In the genomic region with DNA sequence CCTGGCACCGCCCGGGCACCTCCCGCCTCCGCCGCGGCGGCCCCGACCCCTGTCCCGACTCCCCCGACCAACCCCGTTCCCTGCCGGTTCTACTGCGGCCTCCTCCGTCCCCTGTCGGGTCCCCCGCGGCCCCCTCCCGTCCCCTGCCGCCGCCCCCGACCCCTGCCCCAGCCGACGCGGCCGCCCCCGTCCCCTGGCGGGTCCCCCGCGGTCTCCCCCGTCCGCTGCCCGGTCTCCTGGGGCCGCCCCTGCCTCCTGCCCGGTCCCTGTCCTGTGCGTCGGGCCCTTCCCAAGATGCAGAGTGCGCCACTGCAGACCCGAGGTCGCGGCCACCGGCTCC, we compare ENCODE assay signal across 8 cellular contexts. TPM values are rescaled to one million over a fixed set of nuclear protein-coding genes. Genes with fewer than 3 reads are reported as not detected.
DNase-seq lines count a peak whose midpoint lies in the region; ATAC-seq and TF ChIP-seq lines count a peak whose summit lies in the region.
"Not testable (repeated sequence)": the region's sequence is repeated elsewhere in the genome, so short reads cannot be mapped to it uniquely, and the experiment has no call there.

No MANE protein-coding gene starts in this region.

- TF ChIP-seq CTCF in GM12865 (IDR thresholded peaks at IDR 0.05; ENCODE audit: insufficient read depth, low read depth, low read length, missing control alignments); WI38 (IDR thresholded peaks at IDR 0.05; ENCODE audit: low read depth, low read length); brain (conservative IDR thresholded peaks at IDR 0.05); fibroblast of mammary gland (conservative IDR thresholded peaks at IDR 0.05; ENCODE audit: control insufficient read depth, insufficient read depth, low read depth, low read length); retinal pigment epithelial cell (conservative IDR thresholded peaks at IDR 0.05; ENCODE audit: low read depth, low read length); vagina (IDR thresholded peaks at IDR 0.05): not testable (repeated sequence)

- under 1% methylated on average over 41 of the region's 41 CpGs for WGBS in HUES64

- H3K4me1 ChIP-seq in HUES64 (ENCODE audit: insufficient read depth, low read length) = not testable (repeated sequence)
- H3K4me1 ChIP-seq in vagina = peaks cover 27% of the 10 kb centered on the region

- peak overlapping the region; percentile 74 for H3K4me3 ChIP-seq in GM12865 (ENCODE audit: low read depth, low read length)
- H3K4me3 ChIP-seq in HUES64 (ENCODE audit: low read length) = peak overlapping the region; percentile 91
- H3K4me3 ChIP-seq in WI38 (ENCODE audit: low read depth, low read length) = peak overlapping the region; percentile 84
- H3K4me3 ChIP-seq in fibroblast of mammary gland (ENCODE audit: control insufficient read depth, low read depth, low read length) = peak overlapping the region; percentile 60
- H3K4me3 ChIP-seq in retinal pigment epithelial cell (ENCODE audit: low read length) = peak overlapping the region; percentile 61
- H3K4me3 ChIP-seq in vagina = peak overlapping the region; percentile 75 to 96

- not testable (repeated sequence) for H3K27me3 ChIP-seq in HUES64 (ENCODE audit: insufficient read depth, low read length); vagina

- H3K27ac Mint-ChIP-seq in brain = peak overlapping the region in 1 of 5 experiments; percentile 86
- peak overlapping the region; percentile 94 for H3K27ac Mint-ChIP-seq in memory B cell

- intact Hi-C loops in vagina (cut with DNase I) = loop anchor here (2.0 kb wide), 1 partner anchor 53 kb away; the partner anchor contains the start of genes CCDC127 and SDHA

- peaks cover 35% of the 10 kb centered on the region for H3K4me1 Mint-ChIP-seq in brain
- H3K4me1 Mint-ChIP-seq in memory B cell = peaks cover 27% of the 10 kb centered on the region

- H3K9me3 Mint-ChIP-seq in brain, memory B cell: not testable (repeated sequence)

- H3K36me3 ChIP-seq in HUES64 (ENCODE audit: insufficient read depth, low read length) = peaks cover 30% of the 10 kb centered on the region
- not testable (repeated sequence) for H3K36me3 ChIP-seq in vagina

- not testable (repeated sequence) for H3K27ac ChIP-seq in HUES64 (ENCODE audit: low read depth, low read length)
- H3K27ac ChIP-seq in vagina = peak overlapping the region; percentile 85

- H3K9ac ChIP-seq in HUES64 (ENCODE audit: low read depth, low read length) = peak overlapping the region; percentile 76

- peaks cover 29% of the 10 kb centered on the region for H3K36me3 Mint-ChIP-seq in brain
- H3K36me3 Mint-ChIP-seq in memory B cell = not testable (repeated sequence)

- TF ChIP-seq POLR2A in vagina (IDR thresholded peaks at IDR 0.05) = not testable (repeated sequence)

- not testable (repeated sequence) for H3K9me3 ChIP-seq in HUES64 (ENCODE audit: insufficient read depth, low read depth, low read length); vagina

- not testable (repeated sequence) for DNase-seq in GM12865 (ENCODE audit: low read depth); fibroblast of mammary gland (ENCODE audit: low read depth); memory B cell (ENCODE audit: low spot score in 2 of 2); retinal pigment epithelial cell (ENCODE audit: low read depth); vagina (ENCODE audit: extremely low spot score in 2 of 2)

- ATAC-seq in memory B cell (ENCODE audit: low read depth) = peak; percentile 2

- H3K4me3 Mint-ChIP-seq in brain (peak overlapping the region; percentile 70 to 96 (median 92)), memory B cell (peak overlapping the region; percentile 98)

- not testable (repeated sequence) for H3K27me3 Mint-ChIP-seq in brain, memory B cell

RNA-seq across cellular contexts. Expression of gene PDCD6, which starts 0.4 kb away (rescaled TPM):
- polyA plus RNA-seq in HUES64 (2013, experiment 1 of 2) = 72.7 TPM
- 63.5 TPM for polyA plus RNA-seq in HUES64 (2013, experiment 2 of 2)
- 163 TPM for polyA plus RNA-seq in brain (ENCODE audit: insufficient read depth, low read depth, low replicate concordance)
- total RNA-seq in vagina = 96.5 TPM

RNA-seq across cellular contexts. Expression of gene AHRR, which starts 49.7 kb away (rescaled TPM):
- polyA plus RNA-seq in HUES64 (2013, experiment 1 of 2) = 0.45 TPM
- 0.44 TPM for polyA plus RNA-seq in HUES64 (2013, experiment 2 of 2)
- polyA plus RNA-seq in brain (ENCODE audit: insufficient read depth, low read depth, low replicate concordance) = 3.0 TPM
- 11.3 TPM for total RNA-seq in vagina

RNA-seq across cellular contexts. Expression of gene SDHA, which starts 53.7 kb away (rescaled TPM):
- 60.7 TPM for polyA plus RNA-seq in HUES64 (2013, experiment 1 of 2)
- 61.6 TPM for polyA plus RNA-seq in HUES64 (2013, experiment 2 of 2)
- polyA plus RNA-seq in brain (ENCODE audit: insufficient read depth, low read depth, low replicate concordance) = 172 TPM
- total RNA-seq in vagina = 84.7 TPM

RNA-seq across cellular contexts. Expression of gene CCDC127, which starts 53.8 kb away (rescaled TPM):
- polyA plus RNA-seq in HUES64 (2013, experiment 1 of 2) = 3.7 TPM
- polyA plus RNA-seq in HUES64 (2013, experiment 2 of 2) = 4.1 TPM
- 7.5 TPM for polyA plus RNA-seq in brain (ENCODE audit: insufficient read depth, low read depth, low replicate concordance)
- 4.2 TPM for total RNA-seq in vagina
